ENCODE assay signal across 21 cellular contexts in the genomic region with DNA sequence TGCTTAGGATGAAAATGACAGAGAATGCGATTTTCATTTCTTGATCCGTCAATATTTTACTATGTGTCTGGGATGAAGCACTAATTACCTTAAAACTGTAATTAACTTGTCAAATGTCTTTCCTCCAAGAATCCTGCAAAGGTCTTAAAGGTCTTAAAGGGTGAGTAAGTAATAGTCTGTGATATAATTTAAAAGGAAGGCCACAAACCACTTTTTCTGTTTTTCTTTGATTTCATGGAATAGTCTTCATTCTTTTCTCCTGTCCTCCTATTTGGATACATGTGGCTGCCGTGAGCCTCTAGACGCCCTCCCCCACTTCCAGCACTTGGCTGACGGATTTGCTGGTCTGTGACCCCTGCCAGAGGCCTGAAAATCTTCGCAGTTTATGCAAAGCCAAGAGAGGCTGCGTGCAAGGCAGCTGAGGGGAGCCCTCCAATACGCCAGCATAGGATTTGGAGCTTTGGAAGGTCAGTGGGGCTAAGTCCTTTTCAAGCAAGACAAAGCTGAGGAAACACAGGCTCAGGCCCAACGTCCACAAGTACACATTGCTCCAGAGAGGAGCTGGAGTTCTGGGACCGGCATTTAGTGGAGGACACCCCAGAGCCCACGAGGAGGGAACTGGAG.
DNase-seq lines count a peak whose midpoint lies in the region; ATAC-seq and TF ChIP-seq lines count a peak whose summit lies in the region.
"Had no signal": no experiment of that assay in that cellular context is flagged by ENCODE, and none has a peak within 500 bp of the region (broad histone marks: within the 10 kb centered on the region; RNA-seq: fewer than 3 reads in every experiment).

No MANE protein-coding gene starts in this region.

- H3K27ac ChIP-seq in neuronal stem cell (replicated peaks; ENCODE audit: low read length) (peak overlapping the region; percentile 42), upper lobe of left lung (no peak overlapping the region), tibial artery (no peak overlapping the region)
- H3K27ac ChIP-seq: dorsolateral prefrontal cortex, epithelial cell of prostate, heart left ventricle, left lung had no signal

- no peak overlapping the region for H2BK5ac ChIP-seq in neuronal stem cell (ENCODE audit: low read length)

- H3K9me3 ChIP-seq in neuronal stem cell (replicated peaks in 1 of 2; ENCODE audit: control insufficient read depth in 2 of 2, insufficient read depth in 1 of 2, low read depth in 1 of 2, low read length in 2 of 2) (peaks cover 2 to 3% of the 10 kb centered on the region in 2 donors), upper lobe of left lung (no peaks in the 10 kb centered on the region), tibial artery (peaks cover 0 to 4% (median 0%) of the 10 kb centered on the region in 3 donors)

- H2AFZ ChIP-seq in neuronal stem cell (ENCODE audit: low read length), result peak overlapping the region; percentile 92

- no peak overlapping the region for H3K14ac ChIP-seq in neuronal stem cell (ENCODE audit: low read length)

- no peak overlapping the region for H3K4ac ChIP-seq in neuronal stem cell (ENCODE audit: low read length)

- H3K36me3 ChIP-seq in neuronal stem cell (replicated peaks in 1 of 2; ENCODE audit: control insufficient read depth in 2 of 2, insufficient read depth in 2 of 2, low read length in 2 of 2), result no peaks in the 10 kb centered on the region
- H3K36me3 ChIP-seq in upper lobe of left lung, result no peaks in the 10 kb centered on the region
- H3K36me3 ChIP-seq in tibial artery, result no peaks in the 10 kb centered on the region
- H3K36me3 ChIP-seq: heart left ventricle, left lung had no signal

- H3K4me3 ChIP-seq in neuronal stem cell (ENCODE audit: low read length in 2 of 2) (no peak overlapping the region), upper lobe of left lung (no peak overlapping the region), tibial artery (no peak overlapping the region)
- H3K4me3 ChIP-seq: dorsolateral prefrontal cortex, heart left ventricle, left lung had no signal

- no peak overlapping the region for H3K23ac ChIP-seq in neuronal stem cell (ENCODE audit: low read depth, low read length, poor library complexity)

- H2BK120ac ChIP-seq in neuronal stem cell (ENCODE audit: low read depth, low read length), result no peak overlapping the region

- WGBS in neuronal stem cell (ENCODE audit: extremely low coverage in 2 of 2, insufficient read length in 2 of 2, insufficient replicate concordance in 1 of 2), 2 donors, result no CpG with 5 or more reads among the region's 11 CpGs
- WGBS in upper lobe of left lung, 2 donors, result 47 to 49% methylated on average over 11 of the region's 11 CpGs

- peak overlapping the region; percentile 55 for H3K27ac Mint-ChIP-seq in chondrocyte (ENCODE audit: unreplicated experiment)
- H3K27ac Mint-ChIP-seq: activated CD4-positive, alpha-beta T cell treated with anti-CD3 and anti-CD28 coated beads, Interleukin-2, amount 10 ng/mL, durations not matched to agents 24 days and 14 days; activated naive CD4-positive, alpha-beta T cell treated with anti-CD3 and anti-CD28 coated beads, Interleukin-2, amount 50 U/mL, for 24 hours; CD14-positive monocyte had no signal

- H3K36me3 Mint-ChIP-seq in chondrocyte (ENCODE audit: low read depth), result peaks cover 1% of the 10 kb centered on the region
- H3K36me3 Mint-ChIP-seq: CD14-positive monocyte had no signal

- H3K4me1 ChIP-seq in neuronal stem cell (ENCODE audit: control insufficient read depth in 2 of 2, insufficient read depth in 1 of 2, low read depth in 1 of 2, low read length in 2 of 2), result peaks cover 3 to 8% of the 10 kb centered on the region in 2 donors
- H3K4me1 ChIP-seq in upper lobe of left lung, result no peaks in the 10 kb centered on the region
- H3K4me1 ChIP-seq in tibial artery, result peaks cover 0 to 4% (median 0%) of the 10 kb centered on the region in 4 donors
- H3K4me1 ChIP-seq: left lung had no signal

- H3K27me3 ChIP-seq in neuronal stem cell (ENCODE audit: control insufficient read depth in 3 of 3, insufficient read depth in 3 of 3, low read depth in 1 of 3, low read length in 3 of 3), result no peaks in the 10 kb centered on the region
- H3K27me3 ChIP-seq in upper lobe of left lung, result no peaks in the 10 kb centered on the region
- no peaks in the 10 kb centered on the region for H3K27me3 ChIP-seq in tibial artery
- H3K27me3 ChIP-seq: heart left ventricle, left lung had no signal

- H2BK12ac ChIP-seq in neuronal stem cell (ENCODE audit: low read length), result no peak overlapping the region

- no peak overlapping the region for H3K4me2 ChIP-seq in neuronal stem cell (ENCODE audit: insufficient read depth, low read length, poor library complexity, severe bottlenecking)

- TF ChIP-seq EP300 in upper lobe of left lung (IDR thresholded peaks at IDR 0.05), result no peak

- no peaks in the 10 kb centered on the region for H3K79me1 ChIP-seq in neuronal stem cell (ENCODE audit: low read depth, low read length)

- no peak for TF ChIP-seq POLR2A in upper lobe of left lung (IDR thresholded peaks at IDR 0.05)

- H3K4me1 Mint-ChIP-seq in chondrocyte (ENCODE audit: low read depth), result peaks cover 38% of the 10 kb centered on the region
- H3K4me1 Mint-ChIP-seq: activated CD4-positive, alpha-beta T cell treated with anti-CD3 and anti-CD28 coated beads, Interleukin-2, amount 10 ng/mL, durations not matched to agents 24 days and 14 days; activated naive CD4-positive, alpha-beta T cell treated with anti-CD3 and anti-CD28 coated beads, Interleukin-2, amount 50 U/mL, for 24 hours; CD14-positive monocyte had no signal

- peaks cover 11% of the 10 kb centered on the region for H3K9me3 Mint-ChIP-seq in chondrocyte (ENCODE audit: low read depth)
- H3K9me3 Mint-ChIP-seq: activated CD4-positive, alpha-beta T cell treated with anti-CD3 and anti-CD28 coated beads, Interleukin-2, amount 10 ng/mL, durations not matched to agents 24 days and 14 days; activated naive CD4-positive, alpha-beta T cell treated with anti-CD3 and anti-CD28 coated beads, Interleukin-2, amount 50 U/mL, for 24 hours had no signal

- DNase-seq in chondrocyte (ENCODE audit: low spot score) (no peak), left kidney (ENCODE audit: low read depth, low spot score) (peak; percentile 86), neuronal stem cell (ENCODE audit: low spot score) (peak; percentile 21), upper lobe of left lung (no peak), tibial artery (no peak)
- DNase-seq in stimulated activated naive CD8-positive, alpha-beta T cell treated with anti-CD3 and anti-CD28 coated beads, Interleukin-15, Interleukin-2, amounts not matched to agents 100 U/mL and 50 U/mL, for 24 hours, result no peak
- DNase-seq in activated CD4-positive, alpha-beta T cell treated with anti-CD3 and anti-CD28 coated beads, Interleukin-2, amount 50 U/mL, for 4 hours, result no peak
- DNase-seq: activated CD4-positive, alpha-beta T cell treated with anti-CD3 and anti-CD28 coated beads, Interleukin-2, amount 10 ng/mL, durations not matched to agents 24 days and 14 days; central memory CD4-positive, alpha-beta T cell; dorsolateral prefrontal cortex; heart left ventricle; IMR-90; left lung; NCI-H1092 treated with DMSO at 0.1 percent for 48 hours; NCI-H2029; NCI-H226; NCI-H748 treated with DMSO at 0.1 percent for 48 hours had no signal

- H3K9ac ChIP-seq in neuronal stem cell (ENCODE audit: low read depth, low read length, poor library complexity), result no peak overlapping the region

- TF ChIP-seq CTCF in chondrocyte (IDR thresholded peaks at IDR 0.05), result no peak
- TF ChIP-seq CTCF in upper lobe of left lung (IDR thresholded peaks at IDR 0.05), result no peak
- TF ChIP-seq CTCF in tibial artery (IDR thresholded peaks at IDR 0.05), result no peak

- peak overlapping the region; percentile 1 for H3K18ac ChIP-seq in neuronal stem cell (ENCODE audit: low read length)

- H2AK5ac ChIP-seq in neuronal stem cell (ENCODE audit: low read depth, low read length), result no peak overlapping the region

- intact Hi-C loops in tibial artery (cut with DNase I; ENCODE audit: low total_unique reads), result no loop called here

- H4K8ac ChIP-seq in neuronal stem cell (ENCODE audit: low read depth, low read length), result no peak overlapping the region

- H4K91ac ChIP-seq in neuronal stem cell (ENCODE audit: low read depth, low read length, poor library complexity), result no peak overlapping the region

- no peak overlapping the region for H3K4me3 Mint-ChIP-seq in chondrocyte (ENCODE audit: unreplicated experiment)
- H3K4me3 Mint-ChIP-seq: activated CD4-positive, alpha-beta T cell treated with anti-CD3 and anti-CD28 coated beads, Interleukin-2, amount 10 ng/mL, durations not matched to agents 24 days and 14 days; activated naive CD4-positive, alpha-beta T cell treated with anti-CD3 and anti-CD28 coated beads, Interleukin-2, amount 50 U/mL, for 24 hours; CD14-positive monocyte had no signal

- no peak for ATAC-seq in upper lobe of left lung (ENCODE audit: low FRiP score in 2 of 2)
- ATAC-seq in stimulated activated naive CD8-positive, alpha-beta T cell treated with anti-CD3 and anti-CD28 coated beads, Interleukin-15, Interleukin-2, amounts not matched to agents 100 U/mL and 50 U/mL, for 24 hours, result no peak
- ATAC-seq: heart left ventricle, left lung, SK-N-SH treated with all-trans-retinoic acid at 6 μM for 48 hours had no signal

- peaks cover 4% of the 10 kb centered on the region for H3K27me3 Mint-ChIP-seq in chondrocyte (ENCODE audit: low read depth)
- H3K27me3 Mint-ChIP-seq: activated CD4-positive, alpha-beta T cell treated with anti-CD3 and anti-CD28 coated beads, Interleukin-2, amount 10 ng/mL, durations not matched to agents 24 days and 14 days; activated naive CD4-positive, alpha-beta T cell treated with anti-CD3 and anti-CD28 coated beads, Interleukin-2, amount 50 U/mL, for 24 hours had no signal

- H2BK15ac ChIP-seq in neuronal stem cell (ENCODE audit: low read length), result no peak overlapping the region

Comparison
In these comparisons a context has a peak if more than half of its experiments do, and no peak if none do; other contexts are left out.
1. DNase-seq: peak in left kidney (single experiment) and neuronal stem cell (single experiment); none in chondrocyte (single experiment), upper lobe of left lung (0 of 2), stimulated activated naive CD8-positive, alpha-beta T cell treated with anti-CD3 and anti-CD28 coated beads, Interleukin-15, Interleukin-2, amounts not matched to agents 100 U/mL and 50 U/mL, for 24 hours (single experiment), tibial artery (0 of 2) and activated CD4-positive, alpha-beta T cell treated with anti-CD3 and anti-CD28 coated beads, Interleukin-2, amount 50 U/mL, for 4 hours (0 of 2).